1 cellular context compared by ENCODE assay signal in the genomic region with DNA sequence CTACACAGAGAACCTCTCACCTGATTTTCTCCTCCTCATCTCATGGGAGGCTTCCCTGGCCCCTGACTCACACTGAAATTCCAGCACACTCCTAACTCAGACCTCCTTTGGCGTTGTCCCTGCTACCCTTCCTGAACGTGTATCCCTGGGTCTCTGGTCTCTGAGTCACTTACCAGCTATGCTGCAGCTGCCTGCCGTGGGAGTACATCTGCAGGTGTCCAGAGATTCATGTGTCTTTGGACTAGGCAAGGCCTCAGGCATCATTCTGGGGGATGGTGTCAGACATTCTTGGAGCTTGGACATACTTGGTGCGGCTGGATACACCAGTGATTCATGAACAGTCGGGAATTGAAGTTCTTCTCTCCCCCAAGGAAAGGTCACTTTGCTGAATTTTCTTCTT.
TF ChIP-seq lines count a peak whose summit lies in the region.

No MANE protein-coding gene starts in this region.

TF ChIP-seq in IMR-90, 13 proteins besides CTCF, POLR2A, EP300 and RAD21:
- no peak for TF ChIP-seq MXI1 (IDR thresholded peaks at IDR 0.05; ENCODE audit: borderline replicate concordance, low read depth, low read length)
- TF ChIP-seq, protein P1, sequence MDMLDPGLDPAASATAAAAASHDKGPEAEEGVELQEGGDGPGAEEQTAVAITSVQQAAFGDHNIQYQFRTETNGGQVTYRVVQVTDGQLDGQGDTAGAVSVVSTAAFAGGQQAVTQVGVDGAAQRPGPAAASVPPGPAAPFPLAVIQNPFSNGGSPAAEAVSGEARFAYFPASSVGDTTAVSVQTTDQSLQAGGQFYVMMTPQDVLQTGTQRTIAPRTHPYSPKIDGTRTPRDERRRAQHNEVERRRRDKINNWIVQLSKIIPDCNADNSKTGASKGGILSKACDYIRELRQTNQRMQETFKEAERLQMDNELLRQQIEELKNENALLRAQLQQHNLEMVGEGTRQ (IDR thresholded peaks at IDR 0.05; ENCODE audit: low read depth, low read length): no peak
- no peak for TF ChIP-seq MAZ (IDR thresholded peaks at IDR 0.05; ENCODE audit: borderline replicate concordance, low read depth, low read length)
- TF ChIP-seq CHD1 (IDR thresholded peaks at IDR 0.05; ENCODE audit: low read depth, low read length): no peak
- no peak for TF ChIP-seq RCOR1 (IDR thresholded peaks at IDR 0.05; ENCODE audit: insufficient replicate concordance, low read length)
- TF ChIP-seq BHLHE40 (IDR thresholded peaks at IDR 0.05; ENCODE audit: low read depth, low read length): no peak
- TF ChIP-seq SMC3 (IDR thresholded peaks at IDR 0.05; ENCODE audit: low read depth, low read length): no peak
- no peak for TF ChIP-seq CEBPB (IDR thresholded peaks at IDR 0.05; ENCODE audit: low read depth, low read length)
- TF ChIP-seq FOS (IDR thresholded peaks at IDR 0.05; ENCODE audit: low read depth, low read length): no peak
- TF ChIP-seq RFX5 (IDR thresholded peaks at IDR 0.05; ENCODE audit: low read depth, low read length): no peak
- TF ChIP-seq NFE2L2 (IDR thresholded peaks at IDR 0.05; ENCODE audit: low read depth, low read length): no peak
